10 cellular contexts compared by ENCODE assay signal in genomic region chr20:46715292-46715756, GRCh38. TPM values are rescaled to one million over a fixed set of nuclear protein-coding genes. Genes with fewer than 3 reads are reported as not detected.
A peak's percentile ranks its signal among the peaks of the same experiment; 100 is the strongest.
DNase-seq lines count a peak whose midpoint lies in the region; ATAC-seq, FAIRE-seq and TF ChIP-seq lines count a peak whose summit lies in the region.
"Had no signal": no experiment of that assay in that cellular context is flagged by ENCODE, and none has a peak within 500 bp of the region (broad histone marks: within the 10 kb centered on the region; RNA-seq: fewer than 3 reads in every experiment).

No MANE protein-coding gene starts in this region.

- ATAC-seq in GM23338 = peak; percentile 97
- ATAC-seq in WTC11 = peak; percentile 98

- H3K4me2 ChIP-seq in GM23338 = no peak overlapping the region; the same call in 1 of the 2 replicates
- no peak overlapping the region for H3K4me2 ChIP-seq in OCI-LY7 (ENCODE audit: low read length)

- H3K9me3 ChIP-seq in small intestine (ENCODE audit: control insufficient read depth, low read depth) (no peaks in the 10 kb centered on the region), OCI-LY7 (ENCODE audit: low read length) (no peaks in the 10 kb centered on the region)

- TF ChIP-seq POLR2A in erythroblast (IDR thresholded peaks at IDR 0.05; ENCODE audit: low read length) = no peak

- POLR2A ChIA-PET in WTC11 (lab: Charles Lee) = no interaction called here
- POLR2A ChIA-PET in OCI-LY7 (lab: Charles Lee) = no interaction called here

- H2AFZ ChIP-seq in GM23338 = no peak overlapping the region
- H2AFZ ChIP-seq in OCI-LY7 (ENCODE audit: low read length) = no peak overlapping the region
- H2AFZ ChIP-seq: parathyroid adenoma had no signal

- H3K36me3 ChIP-seq in GM23338 (ENCODE audit: insufficient read depth) (no peaks in the 10 kb centered on the region), small intestine (ENCODE audit: control insufficient read depth in 2 of 2, insufficient read depth in 2 of 2, low read length in 2 of 2) (no peaks in the 10 kb centered on the region), OCI-LY7 (ENCODE audit: insufficient read depth, low read length) (no peaks in the 10 kb centered on the region)

- WGBS in small intestine, 3 donors = 13 to 30% (median 21%) methylated on average over 4 of the region's 4 CpGs

- H4K20me1 ChIP-seq in GM23338 (replicated peaks; ENCODE audit: insufficient read depth) (no peaks in the 10 kb centered on the region), OCI-LY7 (ENCODE audit: insufficient read depth, low read length) (no peaks in the 10 kb centered on the region)

- H3K27me3 Mint-ChIP-seq in GM23338 (ENCODE audit: insufficient read depth, low read depth, poor library complexity) = peaks cover 5% of the 10 kb centered on the region
- peaks cover 7% of the 10 kb centered on the region for H3K27me3 Mint-ChIP-seq in WTC11 (ENCODE audit: low read depth)
- peaks cover 9% of the 10 kb centered on the region for H3K27me3 Mint-ChIP-seq in glutamatergic neuron (ENCODE audit: unreplicated experiment)

- peaks cover 6% of the 10 kb centered on the region; the same call in 1 of the 3 replicates for H3K9me3 Mint-ChIP-seq in GM23338
- H3K9me3 Mint-ChIP-seq in WTC11 = peaks cover 13% of the 10 kb centered on the region
- no peaks in the 10 kb centered on the region for H3K9me3 Mint-ChIP-seq in glutamatergic neuron (ENCODE audit: unreplicated experiment)

- TF ChIP-seq CTCF in GM23338 (conservative IDR thresholded peaks at IDR 0.05; ENCODE audit: low read depth in 2 of 2) (peak in 1 of 2 experiments; percentile 27; a peak in 1 of 4 replicates), WTC11 (IDR thresholded peaks at IDR 0.05) (no peak), glutamatergic neuron (IDR thresholded peaks at IDR 0.05; ENCODE audit: partially characterized antibody, unreplicated experiment) (no peak), OCI-LY7 (conservative IDR thresholded peaks at IDR 0.05; ENCODE audit: low read length) (no peak)

- H3K4me3 ChIP-seq in GM23338 (no peak overlapping the region), small intestine (ENCODE audit: low read depth in 1 of 2, low read length in 2 of 2) (no peak overlapping the region), OCI-LY7 (ENCODE audit: low read depth, low read length, poor library complexity, severe bottlenecking) (no peak overlapping the region)

- CTCF ChIA-PET in WTC11 (lab: Charles Lee) (interaction anchor here (2.0 kb wide), 1 partner anchor 38 kb away, joined by 5 read pairs; no protein-coding TSS in a partner anchor), OCI-LY7 (lab: Charles Lee; ENCODE audit: unreplicated experiment) (no interaction called here)

- intact Hi-C loops in OCI-LY7 (cut with micrococcal nuclease; ENCODE audit: unreplicated experiment) = no loop called here

- H3K27ac ChIP-seq in GM23338 (ENCODE audit: low read depth) (no peak overlapping the region), small intestine (ENCODE audit: low read depth in 1 of 2, low read length in 1 of 2) (peak overlapping the region in 1 of 2 donors; percentile 34), OCI-LY7 (ENCODE audit: low read depth, low read length, poor library complexity, severe bottlenecking) (no peak overlapping the region)
- H3K27ac ChIP-seq: parathyroid adenoma had no signal

- no peak overlapping the region for H3K4me3 Mint-ChIP-seq in GM23338
- H3K4me3 Mint-ChIP-seq in WTC11 = no peak overlapping the region
- H3K4me3 Mint-ChIP-seq in glutamatergic neuron (ENCODE audit: unreplicated experiment) = no peak overlapping the region
- H3K4me3 Mint-ChIP-seq: activated naive CD4-positive, alpha-beta T cell treated with anti-CD3 and anti-CD28 coated beads, Interleukin-2, amount 10 ng/mL, durations not matched to agents 7 days and 5 days had no signal

- no TSS peak for BruUV-seq in OCI-LY7 (replicated peaks; lab: Mats Ljungman, UMichigan)

- H3K4me1 ChIP-seq in GM23338 (ENCODE audit: insufficient read depth) = peaks cover 4% of the 10 kb centered on the region; the same call in 1 of the 2 replicates
- H3K4me1 ChIP-seq in small intestine (ENCODE audit: control insufficient read depth in 2 of 2, insufficient read depth in 1 of 2, low read depth in 1 of 2, low read length in 1 of 2) = no peaks in the 10 kb centered on the region
- H3K4me1 ChIP-seq in OCI-LY7 (ENCODE audit: insufficient read depth, low read length, poor library complexity, severe bottlenecking) = no peaks in the 10 kb centered on the region

- H3K9me2 ChIP-seq in GM23338 (ENCODE audit: insufficient read depth) (no peaks in the 10 kb centered on the region), OCI-LY7 (ENCODE audit: insufficient read depth, low read length) (no peaks in the 10 kb centered on the region)

- H3K36me3 Mint-ChIP-seq in GM23338 (ENCODE audit: low read depth) = peaks cover 15% of the 10 kb centered on the region
- peaks cover 12% of the 10 kb centered on the region for H3K36me3 Mint-ChIP-seq in WTC11
- H3K36me3 Mint-ChIP-seq in glutamatergic neuron (ENCODE audit: unreplicated experiment) = peaks cover 3% of the 10 kb centered on the region
- H3K36me3 Mint-ChIP-seq: activated naive CD4-positive, alpha-beta T cell treated with anti-CD3 and anti-CD28 coated beads, Interleukin-2, amount 10 ng/mL, durations not matched to agents 7 days and 5 days had no signal

- H3K79me2 ChIP-seq in GM23338 (replicated peaks; ENCODE audit: insufficient read depth) (no peaks in the 10 kb centered on the region), OCI-LY7 (ENCODE audit: insufficient read depth, low read depth, low read length) (no peaks in the 10 kb centered on the region)
- H3K79me2 ChIP-seq: parathyroid adenoma had no signal

- H3F3A ChIP-seq in GM23338 (replicated peaks; ENCODE audit: low read depth) = 0 out of 2 replicates have a peak, but pooled peaks cover 2% of the 10 kb centered on the region

- FAIRE-seq in small intestine (lab: Jason Lieb, UNC) = no peak

- no peak overlapping the region for H3K27ac Mint-ChIP-seq in GM23338
- H3K27ac Mint-ChIP-seq in WTC11 = peak overlapping the region; percentile 44
- H3K27ac Mint-ChIP-seq in glutamatergic neuron (ENCODE audit: unreplicated experiment) = no peak overlapping the region
- H3K27ac Mint-ChIP-seq: activated naive CD4-positive, alpha-beta T cell treated with anti-CD3 and anti-CD28 coated beads, Interleukin-2, amount 10 ng/mL, durations not matched to agents 7 days and 5 days had no signal

- H3K27me3 ChIP-seq in GM23338 (ENCODE audit: insufficient read depth) (no peaks in the 10 kb centered on the region), small intestine (ENCODE audit: control insufficient read depth in 2 of 2, insufficient read depth in 2 of 2, low read length in 2 of 2) (no peaks in the 10 kb centered on the region)

- H3K4me1 Mint-ChIP-seq in GM23338 (peaks cover 11% of the 10 kb centered on the region), WTC11 (peaks cover 16% of the 10 kb centered on the region), glutamatergic neuron (ENCODE audit: low read depth, unreplicated experiment) (peaks cover 5% of the 10 kb centered on the region)

- DNase-seq in GM23338 (ENCODE audit: low spot score) (peak; percentile 79), WTC11 (ENCODE audit: low spot score) (peak; percentile 56), hepatic stellate cell (ENCODE audit: low spot score) (peak; percentile 74), small intestine (peak; percentile 14), glutamatergic neuron (no peak), erythroblast (lab: John Stamatoyannopoulos, UW) (no peak), OCI-LY7 (ENCODE audit: low spot score) (no peak), DMS153 treated with DMSO at 0.1 percent for 48 hours (lab: John Stamatoyannopoulos, UW; ENCODE audit: unreplicated experiment) (no peak)
- DNase-seq: activated naive CD4-positive, alpha-beta T cell treated with anti-CD3 and anti-CD28 coated beads, Interleukin-2, amount 10 ng/mL, durations not matched to agents 7 days and 5 days had no signal

TF ChIP-seq in GM23338, 12 proteins besides CTCF, POLR2A, EP300 and RAD21 (continues in another document):
- no peak for TF ChIP-seq EZH2phosphoT487 (IDR thresholded peaks at IDR 0.05; ENCODE audit: unreplicated experiment)
- TF ChIP-seq ZNF331 (CRISPR knock-in tag; IDR thresholded peaks at IDR 0.05; ENCODE audit: low read depth) = no peak
- 0 out of 2 replicates have a peak, but pooled peaks have one; percentile 20 for TF ChIP-seq CREB1 (CRISPR knock-in tag; IDR thresholded peaks at IDR 0.05; ENCODE audit: low read depth)

TF ChIP-seq in WTC11, 78 proteins besides CTCF, POLR2A, EP300 and RAD21 (continues in another document):
- TF ChIP-seq ATF3 (CRISPR knock-in tag; conservative IDR thresholded peaks at IDR 0.05) (no peak), ZBTB43 (CRISPR knock-in tag; IDR thresholded peaks at IDR 0.05) (no peak)

RNA-seq across cellular contexts. Expression of gene SLC2A10, which starts 5.9 kb away (rescaled TPM):
- total RNA-seq in GM23338 (2014; rRNA removed; shearing (Covaris generic)) = 7.9 and 14.6 TPM in 2 replicates
- polyA plus RNA-seq in GM23338 (2016; fragmentation: Nextera tagmentation; extraction: Ambion mirVana) (4.3 and 4.9 TPM in 2 replicates), small intestine (1 to 10 TPM in 2 of 3 donors, under 1 TPM in 1; 0.27 to 3.7 (median 1.3) TPM)
- total RNA-seq in WTC11 (2021) (8.0 to 12.0 TPM (median 10.8 TPM) in 3 replicates), glutamatergic neuron (ENCODE audit: unreplicated experiment) (0.37 TPM), OCI-LY7 (2022) (not detected in 2 replicates)
- total RNA-seq in OCI-LY7 (2014; rRNA removed; shearing (Covaris generic)) = not detected in 2 replicates

RNA-seq across cellular contexts. Expression of gene TP53RK, which starts 26.1 kb away (rescaled TPM):
- 24.3 and 26.0 TPM in 2 replicates for total RNA-seq in GM23338 (2014; rRNA removed; shearing (Covaris generic))
- polyA plus RNA-seq in GM23338 (2016; fragmentation: Nextera tagmentation; extraction: Ambion mirVana) (23.1 and 24.2 TPM in 2 replicates), small intestine (10 to 100 TPM in 1 of 3 donors, 1 to 10 TPM in 2; 9.4 to 10.8 (median 9.6) TPM)
- total RNA-seq in WTC11 (2021) (11.9 to 13.4 TPM (median 12.4 TPM) in 3 replicates), glutamatergic neuron (ENCODE audit: unreplicated experiment) (19.0 TPM), OCI-LY7 (2022) (18.6 and 19.7 TPM in 2 replicates)
- 25.2 and 32.9 TPM in 2 replicates for total RNA-seq in OCI-LY7 (2014; rRNA removed; shearing (Covaris generic))

Comparison
In these comparisons a context has a peak if more than half of its experiments do, and no peak if none do; other contexts are left out.
1. DNase-seq: peak in GM23338 (single experiment), WTC11 (single experiment), hepatic stellate cell (single experiment) and small intestine (single experiment); none in glutamatergic neuron (single experiment), erythroblast (0 of 2), OCI-LY7 (single experiment) and DMS153 treated with DMSO at 0.1 percent for 48 hours (single experiment).